In genomic region chr19:14703833-14704232, GRCh38 we compare ENCODE assay signal across 24 cellular contexts. TPM values are rescaled to one million over a fixed set of nuclear protein-coding genes. Genes with fewer than 3 reads are reported as not detected.
DNase-seq lines count a peak whose midpoint lies in the region; ATAC-seq and TF ChIP-seq lines count a peak whose summit lies in the region.
"Had no signal": no experiment of that assay in that cellular context is flagged by ENCODE, and none has a peak within 500 bp of the region (broad histone marks: within the 10 kb centered on the region; RNA-seq: fewer than 3 reads in every experiment).

No MANE protein-coding gene starts in this region.

- no peak overlapping the region for H3K4me3 Mint-ChIP-seq in activated T-helper 17 cell treated with anti-CD3 and anti-CD28 coated beads, Interleukin-2, amount 50 U/mL, for 72 hours
- H3K4me3 Mint-ChIP-seq in endothelial cell (ENCODE audit: unreplicated experiment) = peak overlapping the region; percentile 80
- H3K4me3 Mint-ChIP-seq in activated CD4-positive, alpha-beta T cell treated with anti-CD3 and anti-CD28 coated beads, Interleukin-2, amount 10 ng/mL, durations not matched to agents 7 days and 5 days = no peak overlapping the region
- H3K4me3 Mint-ChIP-seq: CD14-positive monocyte; CD4-positive, alpha-beta memory T cell; CD4-positive, CD25-positive, alpha-beta regulatory T cell; CD8-positive, alpha-beta memory T cell had no signal

- POLR2A ChIA-PET in activated CD4-positive, alpha-beta T cell treated with anti-CD3 and anti-CD28 coated beads, Interleukin-2, amount 10 ng/mL, durations not matched to agents 7 days and 5 days (lab: Charles Lee) = no interaction called here

- H3K27ac Mint-ChIP-seq in activated T-helper 17 cell treated with anti-CD3 and anti-CD28 coated beads, Interleukin-2, amount 50 U/mL, for 72 hours = peak overlapping the region; percentile 9
- no peak overlapping the region for H3K27ac Mint-ChIP-seq in endothelial cell (ENCODE audit: unreplicated experiment)
- no peak overlapping the region for H3K27ac Mint-ChIP-seq in activated CD4-positive, alpha-beta T cell treated with anti-CD3 and anti-CD28 coated beads, Interleukin-2, amount 10 ng/mL, durations not matched to agents 7 days and 5 days
- H3K27ac Mint-ChIP-seq: CD4-positive, alpha-beta memory T cell; CD8-positive, alpha-beta memory T cell had no signal

- H3K9me3 Mint-ChIP-seq in activated T-helper 17 cell treated with anti-CD3 and anti-CD28 coated beads, Interleukin-2, amount 50 U/mL, for 72 hours = peaks cover under 1% of the 10 kb centered on the region
- H3K9me3 Mint-ChIP-seq in endothelial cell (ENCODE audit: unreplicated experiment) = no peaks in the 10 kb centered on the region
- H3K9me3 Mint-ChIP-seq in activated CD4-positive, alpha-beta T cell treated with anti-CD3 and anti-CD28 coated beads, Interleukin-2, amount 10 ng/mL, durations not matched to agents 7 days and 5 days = peaks cover 6% of the 10 kb centered on the region
- H3K9me3 Mint-ChIP-seq: CD4-positive, alpha-beta memory T cell had no signal

- intact Hi-C loops in left colon (cut with DNase I, micrococcal nuclease) = no loop called here

- H3K27me3 Mint-ChIP-seq in activated T-helper 17 cell treated with anti-CD3 and anti-CD28 coated beads, Interleukin-2, amount 50 U/mL, for 72 hours = no peaks in the 10 kb centered on the region
- peaks cover 5% of the 10 kb centered on the region for H3K27me3 Mint-ChIP-seq in endothelial cell (ENCODE audit: unreplicated experiment)
- no peaks in the 10 kb centered on the region for H3K27me3 Mint-ChIP-seq in activated CD4-positive, alpha-beta T cell treated with anti-CD3 and anti-CD28 coated beads, Interleukin-2, amount 10 ng/mL, durations not matched to agents 7 days and 5 days
- H3K27me3 Mint-ChIP-seq: CD4-positive, alpha-beta memory T cell; CD4-positive, CD25-positive, alpha-beta regulatory T cell; CD8-positive, alpha-beta memory T cell had no signal

- DNase-seq in endothelial cell (ENCODE audit: low spot score) (no peak), mesenteric fat pad (ENCODE audit: low spot score) (peak; percentile 39), EL (no peak), left colon (no peak)
- DNase-seq in activated CD4-positive, alpha-beta T cell treated with anti-CD3 and anti-CD28 coated beads, Interleukin-2, amount 10 ng/mL, durations not matched to agents 7 days and 5 days = no peak
- DNase-seq: 8988T; ACHN; BE2C; C1 segment of cervical spinal cord; CD4-positive, alpha-beta memory T cell; CD4-positive, CD25-positive, alpha-beta regulatory T cell; CD8-positive, alpha-beta memory T cell; COR-L47; DMS 273 treated with DMSO at 0.1 percent for 48 hours; DMS153; DMS53; DMS79; DND-41; GF-D8 had no signal

- TF ChIP-seq CTCF in endothelial cell (IDR thresholded peaks at IDR 0.05; ENCODE audit: unreplicated experiment) = no peak

- H3K4me1 Mint-ChIP-seq in activated T-helper 17 cell treated with anti-CD3 and anti-CD28 coated beads, Interleukin-2, amount 50 U/mL, for 72 hours = no peaks in the 10 kb centered on the region
- no peaks in the 10 kb centered on the region for H3K4me1 Mint-ChIP-seq in endothelial cell (ENCODE audit: unreplicated experiment)
- no peaks in the 10 kb centered on the region for H3K4me1 Mint-ChIP-seq in activated CD4-positive, alpha-beta T cell treated with anti-CD3 and anti-CD28 coated beads, Interleukin-2, amount 10 ng/mL, durations not matched to agents 7 days and 5 days
- H3K4me1 Mint-ChIP-seq: CD14-positive monocyte; CD4-positive, alpha-beta memory T cell; CD8-positive, alpha-beta memory T cell had no signal

- H3K36me3 Mint-ChIP-seq in activated T-helper 17 cell treated with anti-CD3 and anti-CD28 coated beads, Interleukin-2, amount 50 U/mL, for 72 hours (ENCODE audit: low read depth) = peaks cover 98% of the 10 kb centered on the region
- peaks cover 82% of the 10 kb centered on the region for H3K36me3 Mint-ChIP-seq in endothelial cell (ENCODE audit: low read depth, unreplicated experiment)
- H3K36me3 Mint-ChIP-seq in activated CD4-positive, alpha-beta T cell treated with anti-CD3 and anti-CD28 coated beads, Interleukin-2, amount 10 ng/mL, durations not matched to agents 7 days and 5 days (ENCODE audit: low read depth) = peaks cover 74% of the 10 kb centered on the region

- no peak for ATAC-seq in activated T-helper 17 cell treated with anti-CD3 and anti-CD28 coated beads, Interleukin-2, amount 50 U/mL, for 72 hours (replicated peaks)
- no peak for ATAC-seq in left colon
- no peak for ATAC-seq in HG03565 (IDR thresholded peaks at IDR 0.05; ENCODE audit: unreplicated experiment)

- CTCF ChIA-PET in activated CD4-positive, alpha-beta T cell treated with anti-CD3 and anti-CD28 coated beads, Interleukin-2, amount 10 ng/mL, durations not matched to agents 7 days and 5 days (lab: Charles Lee) = no interaction called here

RNA-seq across cellular contexts. Expression of gene ZNF333, which starts 14.0 kb away (rescaled TPM):
- 10 to 100 TPM in 1 of 2 donors, 1 to 10 TPM in 1; 9.4 to 20.3 TPM for total RNA-seq in activated T-helper 17 cell treated with anti-CD3 and anti-CD28 coated beads, Interleukin-2, amount 50 U/mL, for 72 hours
- 17.5 TPM for total RNA-seq in endothelial cell (ENCODE audit: unreplicated experiment)
- total RNA-seq in mesenteric fat pad = 23.2 TPM
- 1 to 10 TPM; 5.3 to 7.3 TPM for total RNA-seq in left colon
- 10 to 100 TPM; 12.5 to 14.9 TPM for total RNA-seq in activated CD4-positive, alpha-beta T cell treated with anti-CD3 and anti-CD28 coated beads, Interleukin-2, amount 10 ng/mL, durations not matched to agents 7 days and 5 days

RNA-seq across cellular contexts. Expression of gene ADGRE3, which starts 29.2 kb away (rescaled TPM):
- not detected for total RNA-seq in activated T-helper 17 cell treated with anti-CD3 and anti-CD28 coated beads, Interleukin-2, amount 50 U/mL, for 72 hours
- not detected for total RNA-seq in endothelial cell (ENCODE audit: unreplicated experiment)
- 0.19 TPM for total RNA-seq in mesenteric fat pad
- total RNA-seq in left colon = not detected
- not detected for total RNA-seq in activated CD4-positive, alpha-beta T cell treated with anti-CD3 and anti-CD28 coated beads, Interleukin-2, amount 10 ng/mL, durations not matched to agents 7 days and 5 days
- total RNA-seq: A673; CD4-positive, alpha-beta memory T cell; CD4-positive, CD25-positive, alpha-beta regulatory T cell; CD8-positive, alpha-beta memory T cell; Daoy had no signal
